14 cellular contexts compared by ENCODE assay signal in genomic region chr2:177229448-177230242, GRCh38. TPM values are rescaled to one million over a fixed set of nuclear protein-coding genes. Genes with fewer than 3 reads are reported as not detected.
DNase-seq lines count a peak whose midpoint lies in the region; ATAC-seq, FAIRE-seq and TF ChIP-seq lines count a peak whose summit lies in the region.
"Had no signal": no experiment of that assay in that cellular context is flagged by ENCODE, and none has a peak within 500 bp of the region (broad histone marks: within the 10 kb centered on the region; RNA-seq: fewer than 3 reads in every experiment).

No MANE protein-coding gene starts in this region.

- no peaks in the 10 kb centered on the region for H3K9me3 ChIP-seq in K562 (replicated peaks; ENCODE audit: control insufficient read depth, insufficient read depth, low read depth, low read length)
- H3K9me3 ChIP-seq: esophagus muscularis mucosa had no signal

- in situ Hi-C loops in K562 (cut with MboI), result no loop called here

- H3K36me3 Mint-ChIP-seq in GM23338 (ENCODE audit: low read depth) (peaks cover 41% of the 10 kb centered on the region), natural killer cell (peaks cover 19% of the 10 kb centered on the region)

- H3K27ac ChIP-seq in GM23338 (ENCODE audit: low read depth), result peak overlapping the region; percentile 72; the same call in 1 of the 2 replicates
- no peak overlapping the region for H3K27ac ChIP-seq in K562 (ENCODE audit: extremely low read depth, low read depth, low read length)

- H4K20me1 ChIP-seq in GM23338 (replicated peaks; ENCODE audit: insufficient read depth) (peaks cover 12% of the 10 kb centered on the region; the same call in 1 of the 2 replicates), K562 (replicated peaks; ENCODE audit: control insufficient read depth, insufficient read depth, low read length) (no peaks in the 10 kb centered on the region)

- no peak overlapping the region for H3K4me3 ChIP-seq in GM23338
- H3K4me3 ChIP-seq in K562, result no peak overlapping the region
- H3K4me3 ChIP-seq: esophagus muscularis mucosa had no signal

- H3F3A ChIP-seq in GM23338 (replicated peaks; ENCODE audit: low read depth), result peaks cover 2% of the 10 kb centered on the region; the same call in 1 of the 2 replicates

- peaks cover 5% of the 10 kb centered on the region for H3K27me3 Mint-ChIP-seq in GM23338 (ENCODE audit: insufficient read depth, low read depth, poor library complexity)
- H3K27me3 Mint-ChIP-seq in natural killer cell (ENCODE audit: low read depth in 2 of 2), result no peaks in the 10 kb centered on the region

- no peak overlapping the region for H3K4me3 Mint-ChIP-seq in GM23338
- H3K4me3 Mint-ChIP-seq in natural killer cell, result peak overlapping the region; percentile 25

- no peak for FAIRE-seq in K562 (lab: Jason Lieb, UNC)
- FAIRE-seq in GM19239 (lab: Jason Lieb, UNC), result no peak
- FAIRE-seq: H54 had no signal

- CTCF ChIA-PET in K562 (lab: Yijun Ruan, JAX; ENCODE audit: low intra/inter-chr PET ratio), result no interaction called here

- DNase-seq in DMS 273 (lab: John Stamatoyannopoulos, UW; ENCODE audit: unreplicated experiment) (peak; percentile 45), DMS 273 treated with DMSO at 0.1 percent for 48 hours (lab: John Stamatoyannopoulos, UW) (no peak), GM23338 (ENCODE audit: low spot score) (no peak), K562 (ENCODE audit: extremely low read depth in 1 of 4, low spot score in 3 of 4) (no peak), natural killer cell (no peak), GM19239 (ENCODE audit: insufficient read length, low spot score) (no peak)
- DNase-seq: 8988T, GDM1, kidney glomerular epithelial cell, posterior cingulate gyrus had no signal

- intact Hi-C loops in K562 (cut with micrococcal nuclease), result loop anchor here (2.0 kb wide), 1 partner anchor 25 kb away; no protein-coding TSS in a partner anchor
- intact Hi-C loops in natural killer cell (cut with micrococcal nuclease), result no loop called here

- H3K4me2 ChIP-seq in GM23338 (no peak overlapping the region), K562 (ENCODE audit: insufficient read depth, low read length) (no peak overlapping the region)

- H3K36me3 ChIP-seq in GM23338 (ENCODE audit: insufficient read depth) (peaks cover 31% of the 10 kb centered on the region), K562 (ENCODE audit: control insufficient read depth, insufficient read depth, low read length) (peaks cover 62% of the 10 kb centered on the region)

- H3K9me3 Mint-ChIP-seq in GM23338 (no peaks in the 10 kb centered on the region; the same call in 2 of the 3 replicates), natural killer cell (no peaks in the 10 kb centered on the region)

- no peak for TF ChIP-seq RAD21 in K562 (CRISPR knock-in tag; conservative IDR thresholded peaks at IDR 0.05 in 1 of 2, IDR thresholded peaks at IDR 0.05 in 1 of 2)

- TF ChIP-seq POLR2A in K562 (conservative IDR thresholded peaks at IDR 0.05), result peak; percentile 60

- H3K27ac Mint-ChIP-seq in GM23338, result peak overlapping the region; percentile 55; the same call in 1 of the 2 replicates
- H3K27ac Mint-ChIP-seq in natural killer cell, result peak overlapping the region; percentile 78 to 100

- no peaks in the 10 kb centered on the region; the same call in 1 of the 2 replicates for H3K79me2 ChIP-seq in GM23338 (replicated peaks; ENCODE audit: insufficient read depth)
- H3K79me2 ChIP-seq in K562 (ENCODE audit: control insufficient read depth, insufficient read depth, low read length), result peaks cover 21% of the 10 kb centered on the region

- BruUV-seq in K562 (replicated peaks; lab: Mats Ljungman, UMichigan), result no TSS peak

- no peak overlapping the region for H3K9ac ChIP-seq in K562 (ENCODE audit: insufficient read depth in 1 of 2, low read depth in 2 of 2, low read length in 2 of 2)

- TF ChIP-seq CTCF in GM23338 (conservative IDR thresholded peaks at IDR 0.05; ENCODE audit: low read depth in 2 of 2) (no peak), K562 (IDR thresholded peaks at IDR 0.05 in 2 of 3, conservative IDR thresholded peaks at IDR 0.05 in 1 of 3; ENCODE audit: insufficient read depth in 2 of 3, low read depth in 1 of 3, low read length in 3 of 3) (no peak), natural killer cell (IDR thresholded peaks at IDR 0.05) (no peak)

- POLR2A ChIA-PET in K562 (lab: Yijun Ruan, JAX), result interaction anchor here (0.6 to 6.7 kb wide), 11 partner anchors 8 to 1542 kb away, joined by 3 to 70 read pairs (median 5); partner anchors contain the start of gene NFE2L2

- H3K27me3 ChIP-seq in GM23338 (ENCODE audit: insufficient read depth) (no peaks in the 10 kb centered on the region), K562 (ENCODE audit: control insufficient read depth in 2 of 2, insufficient read depth in 2 of 2, low read length in 2 of 2) (no peaks in the 10 kb centered on the region)
- H3K27me3 ChIP-seq: esophagus muscularis mucosa had no signal

- no peaks in the 10 kb centered on the region for H3K9me2 ChIP-seq in GM23338 (ENCODE audit: insufficient read depth)

- ATAC-seq in GM23338, result no peak
- ATAC-seq in K562, result peak; percentile 32
- peak in 1 of 3 donors; percentile 11 for ATAC-seq in natural killer cell
- ATAC-seq in GM21423 (IDR thresholded peaks at IDR 0.05; ENCODE audit: unreplicated experiment), result no peak
- no peak for ATAC-seq in HG02852 (IDR thresholded peaks at IDR 0.05; ENCODE audit: unreplicated experiment)

- no peak for TF ChIP-seq EP300 in K562 (IDR thresholded peaks at IDR 0.05; ENCODE audit: low read length)

- H3K4me1 ChIP-seq in GM23338 (ENCODE audit: insufficient read depth) (peaks cover 9% of the 10 kb centered on the region), K562 (replicated peaks in 1 of 2; ENCODE audit: control insufficient read depth in 2 of 2, insufficient read depth in 2 of 2, low read length in 2 of 2) (peaks cover 0 to 2% of the 10 kb centered on the region in 2 experiments; a peak in 2 of 5 replicates)

- H3K4me1 Mint-ChIP-seq in GM23338, result peaks cover 17% of the 10 kb centered on the region; the same call in 2 of the 3 replicates
- H3K4me1 Mint-ChIP-seq in natural killer cell, result peaks cover 47 to 53% of the 10 kb centered on the region in 2 donors

- 93% methylated on average over 8 of the region's 8 CpGs for WGBS in K562 (ENCODE audit: insufficient coverage, low coverage, missing lambda C conversion rate)

- no peaks in the 10 kb centered on the region for H3K9me1 ChIP-seq in K562 (ENCODE audit: control insufficient read depth, insufficient read depth, low read length)

- H2AFZ ChIP-seq in GM23338 (no peak overlapping the region), K562 (ENCODE audit: low read depth, low read length) (no peak overlapping the region)

RNA-seq across cellular contexts. Expression of gene HNRNPA3, which starts 17.1 kb away (rescaled TPM):
- 151 and 158 TPM in 2 replicates for total RNA-seq in GM23338 (2014; rRNA removed; shearing (Covaris generic))
- polyA plus RNA-seq in GM23338 (2016; fragmentation: Nextera tagmentation; extraction: Ambion mirVana), result 290 and 376 TPM in 2 replicates
- total RNA-seq in K562 (2011; cell fraction: chromatin; rRNA removed; ENCODE audit: low replicate concordance), result 113 and 428 TPM in 2 replicates
- 48.9 and 75.0 TPM in 2 replicates for total RNA-seq in K562 (2011; cell fraction: nucleolus; rRNA removed)
- 198 and 354 TPM in 2 replicates for total RNA-seq in K562 (2011; cell fraction: nucleoplasm; rRNA removed)
- total RNA-seq in K562 (2014; rRNA removed), result 72.8 and 79.5 TPM in 2 replicates
- total RNA-seq in K562 (2014; rRNA removed; fragmentation: Illumina TruSeq; extraction: Trizol), result 130 and 151 TPM in 2 replicates
- total RNA-seq in K562 (2015; rRNA removed; fragmentation: Illumina TruSeq; extraction: Trizol), result 112 and 114 TPM in 2 replicates
- 249 and 272 TPM in 2 replicates for total RNA-seq in K562 (2021)
- polyA plus RNA-seq in K562 (2011; rRNA removed), result 150 and 215 TPM in 2 replicates
- polyA plus RNA-seq in K562 (2011; cell fraction: cytosol; rRNA removed), result 28.0 and 59.6 TPM in 2 replicates
- polyA plus RNA-seq in K562 (2011; cell fraction: nucleus; rRNA removed), result 96.2 and 150 TPM in 2 replicates
- polyA plus RNA-seq in K562 (2012), result 364 and 720 TPM in 2 replicates
- polyA plus RNA-seq in K562 (2014; fragmentation: Illumina TruSeq; extraction: Trizol), result 356 and 381 TPM in 2 replicates
- polyA plus RNA-seq in K562 (2014; fragmentation: Nextera tagmentation; extraction: Ambion mirVana), result 100 to 1,000 TPM; 108 to 192 TPM
- polyA plus RNA-seq in K562 (2014; rRNA removed), result 381 and 428 TPM in 2 replicates
- polyA minus RNA-seq in K562 (2011; rRNA and poly(A)+ RNA removed), result 97.6 and 107 TPM in 2 replicates
- polyA minus RNA-seq in K562 (2011; cell fraction: cytosol; rRNA and poly(A)+ RNA removed), result 69.7 and 76.8 TPM in 2 replicates
- 57.9 and 104 TPM in 2 replicates for polyA minus RNA-seq in K562 (2011; cell fraction: nucleus; rRNA and poly(A)+ RNA removed)
- 100 to 1,000 TPM; 223 to 298 (median 289) TPM for total RNA-seq in natural killer cell

RNA-seq across cellular contexts. Expression of gene NFE2L2, which starts 34.9 kb away (rescaled TPM):
- total RNA-seq in GM23338 (2014; rRNA removed; shearing (Covaris generic)), result 28.0 and 35.0 TPM in 2 replicates
- 37.8 and 39.1 TPM in 2 replicates for polyA plus RNA-seq in GM23338 (2016; fragmentation: Nextera tagmentation; extraction: Ambion mirVana)
- total RNA-seq in K562 (2011; cell fraction: chromatin; rRNA removed; ENCODE audit: low replicate concordance), result 61.8 and 169 TPM in 2 replicates
- 36.7 and 42.6 TPM in 2 replicates for total RNA-seq in K562 (2011; cell fraction: nucleolus; rRNA removed)
- 59.8 and 96.6 TPM in 2 replicates for total RNA-seq in K562 (2011; cell fraction: nucleoplasm; rRNA removed)
- 33.2 and 46.0 TPM in 2 replicates for total RNA-seq in K562 (2014; rRNA removed)
- 59.3 and 72.0 TPM in 2 replicates for total RNA-seq in K562 (2014; rRNA removed; fragmentation: Illumina TruSeq; extraction: Trizol)
- 62.5 and 67.8 TPM in 2 replicates for total RNA-seq in K562 (2015; rRNA removed; fragmentation: Illumina TruSeq; extraction: Trizol)
- total RNA-seq in K562 (2021), result 60.8 and 64.8 TPM in 2 replicates
- 93.2 and 120 TPM in 2 replicates for polyA plus RNA-seq in K562 (2011; rRNA removed)
- 58.4 and 68.0 TPM in 2 replicates for polyA plus RNA-seq in K562 (2011; cell fraction: cytosol; rRNA removed)
- 62.5 and 70.2 TPM in 2 replicates for polyA plus RNA-seq in K562 (2011; cell fraction: nucleus; rRNA removed)
- polyA plus RNA-seq in K562 (2012), result 42.7 and 78.6 TPM in 2 replicates
- polyA plus RNA-seq in K562 (2014; fragmentation: Illumina TruSeq; extraction: Trizol), result 91.0 and 100 TPM in 2 replicates
- polyA plus RNA-seq in K562 (2014; fragmentation: Nextera tagmentation; extraction: Ambion mirVana), result 10 to 100 TPM; 29.3 to 34.8 TPM
- polyA plus RNA-seq in K562 (2014; rRNA removed), result 54.9 and 56.3 TPM in 2 replicates
- 108 and 150 TPM in 2 replicates for polyA minus RNA-seq in K562 (2011; rRNA and poly(A)+ RNA removed)
- 40.0 and 70.1 TPM in 2 replicates for polyA minus RNA-seq in K562 (2011; cell fraction: cytosol; rRNA and poly(A)+ RNA removed)
- 52.2 and 71.1 TPM in 2 replicates for polyA minus RNA-seq in K562 (2011; cell fraction: nucleus; rRNA and poly(A)+ RNA removed)
- 10 to 100 TPM; 76.0 to 99.8 (median 84.6) TPM for total RNA-seq in natural killer cell
